ENCODE assay signal across 8 cellular contexts in genomic region chr12:75977952-75978671, GRCh38. TPM values are rescaled to one million over a fixed set of nuclear protein-coding genes. Genes with fewer than 3 reads are reported as not detected.
DNase-seq lines count a peak whose midpoint lies in the region; ATAC-seq, FAIRE-seq and TF ChIP-seq lines count a peak whose summit lies in the region.

No MANE protein-coding gene starts in this region.

- H3K4me3 ChIP-seq in duodenal mucosa (ENCODE audit: low read depth in 1 of 2, low read length in 2 of 2) (peak overlapping the region in 1 of 2 donors; percentile 18), mucosa of descending colon (no peak overlapping the region)

- peak; percentile 13 for DNase-seq in GM12892 (ENCODE audit: insufficient read length)
- peak; percentile 32 for DNase-seq in NCI-H146 treated with DMSO at 0.1 percent for 48 hours (lab: John Stamatoyannopoulos, UW; ENCODE audit: unreplicated experiment)
- DNase-seq in activated CD4-positive, alpha-beta T cell treated with anti-CD3 and anti-CD28 coated beads, Interleukin-2, amount 50 U/mL, for 4 hours: peak; percentile 68 to 71
- DNase-seq in mucosa of descending colon: peak in 1 of 3 donors; percentile 84
- DNase-seq in stimulated activated CD8-positive, alpha-beta memory T cell treated with anti-CD3 and anti-CD28 coated beads, Interleukin-2, amount 100 ng/mL, for 1 hour (ENCODE audit: low read depth in 2 of 2): peak; percentile 54 to 57
- DNase-seq in cerebellum (ENCODE audit: low spot score): no peak

- H3K4me1 ChIP-seq in duodenal mucosa (ENCODE audit: control insufficient read depth in 1 of 2, insufficient read depth in 2 of 2, low read length in 2 of 2): peaks cover 32 to 47% of the 10 kb centered on the region in 2 donors
- peaks cover 10% of the 10 kb centered on the region for H3K4me1 ChIP-seq in mucosa of descending colon (ENCODE audit: low read depth)

- ATAC-seq in HG02642 (IDR thresholded peaks at IDR 0.05; ENCODE audit: poor library complexity, unreplicated experiment) (peak; percentile 98), mucosa of descending colon (peak; percentile 99)

- H3K9me3 ChIP-seq in duodenal mucosa (ENCODE audit: control insufficient read depth in 1 of 2, low read length in 2 of 2) (no peaks in the 10 kb centered on the region), mucosa of descending colon (no peaks in the 10 kb centered on the region)

- H3K9ac ChIP-seq in duodenal mucosa (ENCODE audit: low read depth in 1 of 2, low read length in 2 of 2): peak overlapping the region in 1 of 2 donors; percentile 11

- H3K36me3 ChIP-seq in duodenal mucosa (ENCODE audit: control insufficient read depth in 1 of 2, insufficient read depth in 2 of 2, low read length in 2 of 2) (no peaks in the 10 kb centered on the region), mucosa of descending colon (ENCODE audit: low read depth) (no peaks in the 10 kb centered on the region)

- intact Hi-C loops in mucosa of descending colon (cut with DNase I, micrococcal nuclease): no loop called here

- peak; percentile 52; the same call in 1 of the 2 replicates for TF ChIP-seq POLR2A in GM12892 (IDR thresholded peaks at IDR 0.05; ENCODE audit: low read depth, low read length)

- FAIRE-seq in GM12892 (lab: Jason Lieb, UNC): peak; percentile 83

- no peak for TF ChIP-seq CTCF in mucosa of descending colon (IDR thresholded peaks at IDR 0.05)

- peak overlapping the region; percentile 30 for H3K27ac ChIP-seq in duodenal mucosa (ENCODE audit: low read depth, low read length)

- no peaks in the 10 kb centered on the region for H3K27me3 ChIP-seq in duodenal mucosa (ENCODE audit: control insufficient read depth in 1 of 2, insufficient read depth in 2 of 2, low read length in 2 of 2)

RNA-seq across cellular contexts. Expression of gene PHLDA1, which starts 53.5 kb away (rescaled TPM):
- polyA plus RNA-seq in GM12892 (2012; ENCODE audit: missing spikeins): 0.51 TPM
- total RNA-seq in mucosa of descending colon: 1 to 10 TPM; 2.2 to 8.8 (median 3.5) TPM
- 20.3 TPM for total RNA-seq in cerebellum
